In genomic region chr1:212470059-212470458, GRCh38 we compare ENCODE assay signal across 10 cellular contexts. TPM values are rescaled to one million over a fixed set of nuclear protein-coding genes. Genes with fewer than 3 reads are reported as not detected.
DNase-seq lines count a peak whose midpoint lies in the region; ATAC-seq and TF ChIP-seq lines count a peak whose summit lies in the region.
"Had no signal": no experiment of that assay in that cellular context is flagged by ENCODE, and none has a peak within 500 bp of the region (broad histone marks: within the 10 kb centered on the region; RNA-seq: fewer than 3 reads in every experiment).

No MANE protein-coding gene starts in this region.

- H3K27ac Mint-ChIP-seq in CD8-positive, alpha-beta memory T cell: peak overlapping the region in 1 of 8 donors; percentile 6

- DNase-seq in AG10803 (ENCODE audit: low read depth) (peak; percentile 97), SK-N-SH (no peak), foreskin keratinocyte (peak; percentile 84 to 95), ovary (peak; percentile 79 to 91 (median 84)), NCI-H128 (lab: John Stamatoyannopoulos, UW; ENCODE audit: unreplicated experiment) (no peak), NCI-H1930 (lab: John Stamatoyannopoulos, UW) (no peak)
- no peak for DNase-seq in CD8-positive, alpha-beta memory T cell
- DNase-seq: activated T-cell treated with anti-CD3 and anti-CD28 coated beads, Interleukin-2, amount 50 U/mL, for 4 hours had no signal

- POLR2A ChIA-PET in SK-N-SH (lab: Yijun Ruan, JAX): interaction anchor here (0.9 kb wide), 1 partner anchor 138 kb away, joined by 3 read pairs; no protein-coding TSS in a partner anchor
- POLR2A ChIA-PET in CD8-positive, alpha-beta memory T cell (lab: Charles Lee): no interaction called here

- ATAC-seq in foreskin keratinocyte (peak; percentile 96), GM21737 (IDR thresholded peaks at IDR 0.05; ENCODE audit: unreplicated experiment) (no peak)
- ATAC-seq: activated T-cell treated with anti-CD3 and anti-CD28 coated beads, Interleukin-2, amount 50 U/mL, for 4 hours had no signal

- H3K4me3 ChIP-seq in AG10803 (ENCODE audit: low read length): no peak overlapping the region
- H3K4me3 ChIP-seq in SK-N-SH (ENCODE audit: low read depth in 2 of 2, low read length in 1 of 2): no peak overlapping the region
- H3K4me3 ChIP-seq in ovary: no peak overlapping the region
- no peak overlapping the region for H3K4me3 ChIP-seq in CD8-positive, alpha-beta memory T cell (ENCODE audit: low read length)

- no peak for TF ChIP-seq RAD21 in SK-N-SH (IDR thresholded peaks at IDR 0.05; ENCODE audit: low read length)

- H4K20me1 ChIP-seq in SK-N-SH (ENCODE audit: insufficient read depth): no peaks in the 10 kb centered on the region

- peaks cover 6 to 11% of the 10 kb centered on the region in 2 donors for H3K27me3 Mint-ChIP-seq in CD8-positive, alpha-beta memory T cell

- TF ChIP-seq CTCF in AG10803 (conservative IDR thresholded peaks at IDR 0.05; ENCODE audit: low read length) (no peak), SK-N-SH (IDR thresholded peaks at IDR 0.05) (no peak), foreskin keratinocyte (conservative IDR thresholded peaks at IDR 0.05) (no peak), ovary (IDR thresholded peaks at IDR 0.05) (no peak)

- TF ChIP-seq POLR2A in ovary (IDR thresholded peaks at IDR 0.05): no peak

- H3K36me3 Mint-ChIP-seq in CD8-positive, alpha-beta memory T cell: no peaks in the 10 kb centered on the region

- 44% methylated on average over 15 of the region's 15 CpGs for WGBS in SK-N-SH (ENCODE audit: low lambda C conversion rate)
- WGBS in ovary, 3 donors: 10 to 12% (median 11%) methylated on average over 15 of the region's 15 CpGs

- H3K9ac ChIP-seq in SK-N-SH: no peak overlapping the region
- H3K9ac ChIP-seq: KMS-11 had no signal

- H3K4me1 Mint-ChIP-seq in CD8-positive, alpha-beta memory T cell: no peaks in the 10 kb centered on the region

- H3K9me2 ChIP-seq in SK-N-SH: no peaks in the 10 kb centered on the region

- H3K9me3 Mint-ChIP-seq in CD8-positive, alpha-beta memory T cell: no peaks in the 10 kb centered on the region
- H3K9me3 Mint-ChIP-seq: activated T-cell treated with anti-CD3 and anti-CD28 coated beads, Interleukin-2, amount 50 U/mL, for 4 hours had no signal

- H3K27me3 ChIP-seq in SK-N-SH (ENCODE audit: insufficient read depth) (no peaks in the 10 kb centered on the region), foreskin keratinocyte (no peaks in the 10 kb centered on the region), ovary (no peaks in the 10 kb centered on the region)
- no peaks in the 10 kb centered on the region for H3K27me3 ChIP-seq in CD8-positive, alpha-beta memory T cell (ENCODE audit: insufficient read depth, low read length, poor library complexity, severe bottlenecking)

- H3K9me3 ChIP-seq in SK-N-SH (no peaks in the 10 kb centered on the region), ovary (no peaks in the 10 kb centered on the region)
- no peaks in the 10 kb centered on the region for H3K9me3 ChIP-seq in CD8-positive, alpha-beta memory T cell (ENCODE audit: low read length)

- H3K4me3 Mint-ChIP-seq in CD8-positive, alpha-beta memory T cell: no peak overlapping the region
- H3K4me3 Mint-ChIP-seq: activated T-cell treated with anti-CD3 and anti-CD28 coated beads, Interleukin-2, amount 50 U/mL, for 4 hours had no signal

- H3K4me1 ChIP-seq in SK-N-SH (ENCODE audit: control insufficient read depth in 1 of 2, insufficient read depth in 2 of 2, low read depth in 1 of 2, low read length in 1 of 2) (no peaks in the 10 kb centered on the region), foreskin keratinocyte (peaks cover 9% of the 10 kb centered on the region), ovary (ENCODE audit: insufficient read depth) (peaks cover 4% of the 10 kb centered on the region)
- H3K4me1 ChIP-seq in CD8-positive, alpha-beta memory T cell (ENCODE audit: insufficient read depth, low read length): no peaks in the 10 kb centered on the region

- H3K36me3 ChIP-seq in SK-N-SH (replicated peaks in 1 of 2; ENCODE audit: control insufficient read depth in 1 of 2, insufficient read depth in 2 of 2, low read length in 1 of 2) (no peaks in the 10 kb centered on the region), ovary (no peaks in the 10 kb centered on the region)
- no peaks in the 10 kb centered on the region for H3K36me3 ChIP-seq in CD8-positive, alpha-beta memory T cell (ENCODE audit: insufficient read depth, low read length)

- CTCF ChIA-PET in SK-N-SH (lab: Yijun Ruan, JAX): interaction anchor here (0.9 to 7.7 kb wide), 3 partner anchors 12 to 109 kb away, joined by 3 to 72 read pairs (median 22); no protein-coding TSS in a partner anchor
- CTCF ChIA-PET in CD8-positive, alpha-beta memory T cell (lab: Charles Lee): interaction anchor here (1.0 to 3.1 kb wide), 3 partner anchors 14 to 408 kb away, joined by 3 to 11 read pairs (median 3); no protein-coding TSS in a partner anchor

- H3K27ac ChIP-seq in SK-N-SH (ENCODE audit: low read depth in 2 of 2, low read length in 1 of 2) (peak overlapping the region in 1 of 2 experiments; percentile 44; a peak in 1 of 4 replicates), foreskin keratinocyte (peak overlapping the region; percentile 75), ovary (peak overlapping the region; percentile 57 to 71)
- no peak overlapping the region for H3K27ac ChIP-seq in CD8-positive, alpha-beta memory T cell (ENCODE audit: low read depth, low read length)
- H3K27ac ChIP-seq: KMS-11 had no signal

- H3K4me2 ChIP-seq in SK-N-SH: no peak overlapping the region
- H3K4me2 ChIP-seq: KMS-11 had no signal

- peak overlapping the region; percentile 66; the same call in 1 of the 2 replicates for H2AFZ ChIP-seq in SK-N-SH (ENCODE audit: low read depth)

- TF ChIP-seq EP300 in SK-N-SH (IDR thresholded peaks at IDR 0.05; ENCODE audit: borderline replicate concordance in 1 of 2, low read depth in 1 of 2, low read length in 1 of 2) (peak in 1 of 2 experiments; percentile 33; a peak in 1 of 4 replicates), ovary (IDR thresholded peaks at IDR 0.05) (peak; percentile 54)

- intact Hi-C loops in ovary (cut with DNase I): loop anchor here in 2 of 4 donors (10.0 kb wide), 2 partner anchors 135 to 525 kb away; partner anchors contain the start of gene ATF3 (in 2 of the 2)

- no peaks in the 10 kb centered on the region for H3K79me2 ChIP-seq in SK-N-SH (ENCODE audit: insufficient read depth)

- no peaks in the 10 kb centered on the region for H3F3A ChIP-seq in SK-N-SH (replicated peaks; ENCODE audit: insufficient read depth)

TF ChIP-seq in SK-N-SH, 30 proteins besides CTCF, POLR2A, EP300 and RAD21 (continues in another document):
- TF ChIP-seq TAF1 (IDR thresholded peaks at IDR 0.05; ENCODE audit: borderline replicate concordance, low read depth, low read length): no peak
- no peak for TF ChIP-seq PBX3 (IDR thresholded peaks at IDR 0.05)
- TF ChIP-seq RCOR1 (IDR thresholded peaks at IDR 0.05; ENCODE audit: low read length): no peak
- no peak for TF ChIP-seq EZH2phosphoT487 (IDR thresholded peaks at IDR 0.05; ENCODE audit: borderline replicate concordance, low read depth)
- TF ChIP-seq MAX (IDR thresholded peaks at IDR 0.05; ENCODE audit: low read depth): peak; percentile 92
- no peak for TF ChIP-seq RFX5 (IDR thresholded peaks at IDR 0.05; ENCODE audit: low read length)
- TF ChIP-seq FOXM1 (IDR thresholded peaks at IDR 0.05; ENCODE audit: low read depth): no peak
- TF ChIP-seq MEF2A (IDR thresholded peaks at IDR 0.05; ENCODE audit: borderline replicate concordance, low read depth): no peak

RNA-seq across cellular contexts. Expression of gene NENF, which starts 37.3 kb away (rescaled TPM):
- polyA plus RNA-seq in SK-N-SH (2012; rRNA removed) (59.6 and 78.7 TPM in 2 replicates), foreskin keratinocyte (113 and 114 TPM in 2 replicates), ovary (100 to 1,000 TPM in 1 of 2 donors, 10 to 100 TPM in 1; 95.7 to 130 TPM)
- 61.0 and 62.1 TPM in 2 replicates for polyA plus RNA-seq in SK-N-SH (2012; cell fraction: cytosol; rRNA removed)
- polyA plus RNA-seq in SK-N-SH (2012; cell fraction: nucleus; rRNA removed): 16.5 and 24.2 TPM in 2 replicates
- total RNA-seq in foreskin keratinocyte (80.7 and 82.8 TPM in 2 replicates), ovary (100 to 1,000 TPM in 5 of 7 donors, 10 to 100 TPM in 2; 84.7 to 192 (median 102) TPM)
- total RNA-seq in CD8-positive, alpha-beta memory T cell: 10 to 100 TPM; 45.5 to 47.9 TPM
- 49.9 TPM for polyA plus RNA-seq in CD8-positive, alpha-beta memory T cell

RNA-seq across cellular contexts. Expression of gene PACC1, which starts 55.4 kb away (rescaled TPM):
- polyA plus RNA-seq in SK-N-SH (2012; rRNA removed): 23.1 and 34.8 TPM in 2 replicates
- polyA plus RNA-seq in SK-N-SH (2012; cell fraction: cytosol; rRNA removed): 18.3 and 25.0 TPM in 2 replicates
- 20.5 and 26.9 TPM in 2 replicates for polyA plus RNA-seq in SK-N-SH (2012; cell fraction: nucleus; rRNA removed)
- 15.0 and 17.7 TPM in 2 replicates for total RNA-seq in foreskin keratinocyte
- polyA plus RNA-seq in foreskin keratinocyte: 10.4 and 12.9 TPM in 2 replicates
- total RNA-seq in ovary: 1 to 10 TPM; 2.3 to 4.2 (median 2.9) TPM
- polyA plus RNA-seq in ovary: 1 to 10 TPM; 1.9 to 9.5 TPM
- 10 to 100 TPM; 16.9 to 17.8 TPM for total RNA-seq in CD8-positive, alpha-beta memory T cell
- polyA plus RNA-seq in CD8-positive, alpha-beta memory T cell: 15.1 TPM

Comparison
In these comparisons a context has a peak if more than half of its experiments do, and no peak if none do; other contexts are left out.
1. DNase-seq: peak in AG10803 (single experiment), foreskin keratinocyte (2 of 2) and ovary (5 of 5); none in SK-N-SH (single experiment), NCI-H128 (single experiment), NCI-H1930 (0 of 2) and CD8-positive, alpha-beta memory T cell (0 of 5).